In genomic region chr2:174635015-174635593, GRCh38 we compare ENCODE assay signal across 11 cellular contexts. TPM values are rescaled to one million over a fixed set of nuclear protein-coding genes. Genes with fewer than 3 reads are reported as not detected.
DNase-seq lines count a peak whose midpoint lies in the region; ATAC-seq, FAIRE-seq and TF ChIP-seq lines count a peak whose summit lies in the region.
"Had no signal": no experiment of that assay in that cellular context is flagged by ENCODE, and none has a peak within 500 bp of the region (broad histone marks: within the 10 kb centered on the region; RNA-seq: fewer than 3 reads in every experiment).

No MANE protein-coding gene starts in this region.

- no peaks in the 10 kb centered on the region for H3K27me3 Mint-ChIP-seq in activated naive CD8-positive, alpha-beta T cell treated with anti-CD3 and anti-CD28 coated beads for 36 hours

- WGBS in ovary, 3 donors, result 85 to 94% (median 93%) methylated on average over 3 of the region's 3 CpGs

- no peak for DNase-seq in Right ventricle myocardium inferior (ENCODE audit: missing footprints)
- DNase-seq in right atrium auricular region (ENCODE audit: low spot score), result no peak
- DNase-seq in activated naive CD8-positive, alpha-beta T cell treated with anti-CD3 and anti-CD28 coated beads for 36 hours, result no peak
- DNase-seq in mucosa of descending colon, result no peak
- no peak for DNase-seq in upper lobe of right lung
- DNase-seq in RCC 7860 (ENCODE audit: low spot score), result no peak
- no peak for DNase-seq in germinal center (ENCODE audit: low spot score)
- DNase-seq in ovary, result no peak
- DNase-seq: amniotic stem cell, pancreas had no signal

- H3K27ac Mint-ChIP-seq in activated naive CD8-positive, alpha-beta T cell treated with anti-CD3 and anti-CD28 coated beads for 36 hours, result peak overlapping the region; percentile 94

- no peak for TF ChIP-seq EP300 in ovary (IDR thresholded peaks at IDR 0.05)

- TF ChIP-seq CTCF in right atrium auricular region (IDR thresholded peaks at IDR 0.05), result no peak
- TF ChIP-seq CTCF in mucosa of descending colon (IDR thresholded peaks at IDR 0.05), result no peak
- TF ChIP-seq CTCF in upper lobe of right lung (IDR thresholded peaks at IDR 0.05), result no peak
- no peak for TF ChIP-seq CTCF in ovary (IDR thresholded peaks at IDR 0.05)

- H3K36me3 ChIP-seq in right atrium auricular region (no peaks in the 10 kb centered on the region), mucosa of descending colon (ENCODE audit: low read depth) (no peaks in the 10 kb centered on the region), upper lobe of right lung (no peaks in the 10 kb centered on the region), ovary (no peaks in the 10 kb centered on the region)
- H3K36me3 ChIP-seq: pancreas had no signal

- ATAC-seq in Right ventricle myocardium inferior (peak; percentile 19), mucosa of descending colon (peak; percentile 26), upper lobe of right lung (peak; percentile 4)

- peaks cover 55% of the 10 kb centered on the region for H3K4me1 Mint-ChIP-seq in activated naive CD8-positive, alpha-beta T cell treated with anti-CD3 and anti-CD28 coated beads for 36 hours

- H3K9me3 Mint-ChIP-seq in activated naive CD8-positive, alpha-beta T cell treated with anti-CD3 and anti-CD28 coated beads for 36 hours, result peaks cover 2% of the 10 kb centered on the region

- H3K36me3 Mint-ChIP-seq in activated naive CD8-positive, alpha-beta T cell treated with anti-CD3 and anti-CD28 coated beads for 36 hours, result peaks cover 44% of the 10 kb centered on the region

- intact Hi-C loops in Right ventricle myocardium inferior (cut with DNase I), result no loop called here
- intact Hi-C loops in mucosa of descending colon (cut with DNase I, micrococcal nuclease), result no loop called here
- intact Hi-C loops in upper lobe of right lung (cut with DNase I), result no loop called here
- intact Hi-C loops in ovary (cut with DNase I), result no loop called here

- TF ChIP-seq POLR2A in ovary (IDR thresholded peaks at IDR 0.05), result no peak

- H3K4me1 ChIP-seq in right atrium auricular region (peaks cover 0 to 26% of the 10 kb centered on the region in 2 donors), mucosa of descending colon (ENCODE audit: low read depth) (peaks cover 5% of the 10 kb centered on the region), upper lobe of right lung (peaks cover 15% of the 10 kb centered on the region), ovary (ENCODE audit: insufficient read depth) (peaks cover 4% of the 10 kb centered on the region)

- H3K27me3 ChIP-seq in right atrium auricular region, result no peaks in the 10 kb centered on the region
- no peaks in the 10 kb centered on the region for H3K27me3 ChIP-seq in upper lobe of right lung
- H3K27me3 ChIP-seq in ovary, result no peaks in the 10 kb centered on the region
- H3K27me3 ChIP-seq: pancreas had no signal

- H3K4me3 ChIP-seq in right atrium auricular region (no peak overlapping the region), mucosa of descending colon (no peak overlapping the region), upper lobe of right lung (peak overlapping the region; percentile 46), ovary (no peak overlapping the region)

- peak overlapping the region; percentile 83 for H3K4me3 Mint-ChIP-seq in activated naive CD8-positive, alpha-beta T cell treated with anti-CD3 and anti-CD28 coated beads for 36 hours

- no peaks in the 10 kb centered on the region for H3K9me3 ChIP-seq in right atrium auricular region
- no peaks in the 10 kb centered on the region for H3K9me3 ChIP-seq in mucosa of descending colon
- H3K9me3 ChIP-seq in upper lobe of right lung, result no peaks in the 10 kb centered on the region
- H3K9me3 ChIP-seq in ovary, result no peaks in the 10 kb centered on the region
- H3K9me3 ChIP-seq: pancreas had no signal

- H3K27ac ChIP-seq in right atrium auricular region (peak overlapping the region in 1 of 2 donors; percentile 59), upper lobe of right lung (peak overlapping the region; percentile 82), ovary (no peak overlapping the region)
- H3K27ac ChIP-seq: C4-2B had no signal

- FAIRE-seq in RCC 7860 (lab: Jason Lieb, UNC), result no peak
- FAIRE-seq: pancreas had no signal

RNA-seq across cellular contexts. Expression of gene WIPF1, which starts 37.5 kb away (rescaled TPM):
- 19.4 TPM for total RNA-seq in Right ventricle myocardium inferior
- total RNA-seq in right atrium auricular region, result 10 to 100 TPM; 12.3 to 17.5 TPM
- 100 to 1,000 TPM; 384 to 391 TPM for total RNA-seq in activated naive CD8-positive, alpha-beta T cell treated with anti-CD3 and anti-CD28 coated beads for 36 hours
- 10 to 100 TPM; 15.3 to 56.6 (median 28.9) TPM for total RNA-seq in mucosa of descending colon
- total RNA-seq in upper lobe of right lung, result 71.5 TPM
- 10 to 100 TPM in 6 of 7 donors, 1 to 10 TPM in 1; 9.7 to 42.6 (median 24.4) TPM for total RNA-seq in ovary
- polyA plus RNA-seq in ovary, result 10 to 100 TPM; 13.3 to 34.7 TPM
